ENCODE assay signal across 10 cellular contexts in the genomic region with DNA sequence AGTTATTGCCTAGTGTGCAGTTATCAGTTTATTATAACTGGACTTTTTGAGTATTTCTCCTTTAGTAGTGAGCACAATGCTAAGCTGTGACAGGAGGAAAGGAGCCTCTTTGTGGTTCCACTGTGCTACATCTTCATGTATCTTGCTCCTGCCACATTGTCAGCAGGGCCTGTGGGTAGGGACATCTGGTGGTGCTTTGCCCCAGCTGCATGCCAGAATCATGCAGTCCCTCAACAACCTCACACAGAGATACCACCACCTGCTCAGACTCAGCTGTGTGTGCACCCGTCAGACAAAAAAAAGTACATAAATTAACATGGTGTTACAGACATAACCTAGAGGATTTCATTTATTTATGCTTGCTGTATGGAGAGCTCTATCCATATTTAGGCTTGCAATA.
DNase-seq lines count a peak whose midpoint lies in the region; ATAC-seq and TF ChIP-seq lines count a peak whose summit lies in the region.
"Had no signal": no experiment of that assay in that cellular context is flagged by ENCODE, and none has a peak within 500 bp of the region (broad histone marks: within the 10 kb centered on the region; RNA-seq: fewer than 3 reads in every experiment).

No MANE protein-coding gene starts in this region.

- H3K36me3 ChIP-seq in KOPT-K1 (ENCODE audit: insufficient read depth, low read length), result peaks cover 80% of the 10 kb centered on the region

- H3K9me3 Mint-ChIP-seq in activated naive CD8-positive, alpha-beta T cell treated with anti-CD3 and anti-CD28 coated beads, Interleukin-2, amount 50 U/mL, for 24 hours, result no peaks in the 10 kb centered on the region
- H3K9me3 Mint-ChIP-seq in nephron progenitor cell, result no peaks in the 10 kb centered on the region
- H3K9me3 Mint-ChIP-seq: natural killer cell treated with Interleukin-12 subunit alpha and Interleukin-12 subunit beta and Interleukin-15 and Interleukin-18, amount 100 ng/mL, for 72 hours had no signal

- H3K4me3 Mint-ChIP-seq in activated naive CD8-positive, alpha-beta T cell treated with anti-CD3 and anti-CD28 coated beads, Interleukin-2, amount 50 U/mL, for 24 hours, result no peak overlapping the region
- no peak overlapping the region for H3K4me3 Mint-ChIP-seq in nephron progenitor cell
- H3K4me3 Mint-ChIP-seq: B cell; natural killer cell treated with Interleukin-12 subunit alpha and Interleukin-12 subunit beta and Interleukin-15 and Interleukin-18, amount 100 ng/mL, for 72 hours had no signal

- H3K27ac Mint-ChIP-seq in activated naive CD8-positive, alpha-beta T cell treated with anti-CD3 and anti-CD28 coated beads, Interleukin-2, amount 50 U/mL, for 24 hours, result no peak overlapping the region
- H3K27ac Mint-ChIP-seq in nephron progenitor cell, result peak overlapping the region; percentile 45
- H3K27ac Mint-ChIP-seq: B cell; natural killer cell treated with Interleukin-12 subunit alpha and Interleukin-12 subunit beta and Interleukin-15 and Interleukin-18, amount 100 ng/mL, for 72 hours had no signal

- DNase-seq in NCI-H1105 (lab: John Stamatoyannopoulos, UW) (peak; percentile 1), NCI-H1105 treated with DMSO at 0.1 percent for 48 hours (lab: John Stamatoyannopoulos, UW) (no peak), nephron progenitor cell (no peak), NCI-H1092 treated with DMSO at 0.1 percent for 48 hours (lab: John Stamatoyannopoulos, UW) (no peak), NCI-H1417 treated with DMSO at 0.1 percent for 48 hours (lab: John Stamatoyannopoulos, UW) (no peak)
- DNase-seq in activated naive CD8-positive, alpha-beta T cell treated with anti-CD3 and anti-CD28 coated beads, Interleukin-2, amount 50 U/mL, for 24 hours, result peak; percentile 4

- H3K4me1 Mint-ChIP-seq in activated naive CD8-positive, alpha-beta T cell treated with anti-CD3 and anti-CD28 coated beads, Interleukin-2, amount 50 U/mL, for 24 hours, result peaks cover 3% of the 10 kb centered on the region
- no peaks in the 10 kb centered on the region for H3K4me1 Mint-ChIP-seq in nephron progenitor cell
- H3K4me1 Mint-ChIP-seq: B cell had no signal

- ATAC-seq in GM21723 (IDR thresholded peaks at IDR 0.05; ENCODE audit: unreplicated experiment), result peak; percentile 87
- peak; percentile 75 for ATAC-seq in activated naive CD8-positive, alpha-beta T cell treated with anti-CD3 and anti-CD28 coated beads, Interleukin-2, amount 50 U/mL, for 24 hours

- peaks cover 34% of the 10 kb centered on the region for H3K36me3 Mint-ChIP-seq in activated naive CD8-positive, alpha-beta T cell treated with anti-CD3 and anti-CD28 coated beads, Interleukin-2, amount 50 U/mL, for 24 hours (ENCODE audit: low read depth)
- peaks cover 38% of the 10 kb centered on the region for H3K36me3 Mint-ChIP-seq in nephron progenitor cell (ENCODE audit: low read depth)

- TF ChIP-seq CTCF in nephron progenitor cell (IDR thresholded peaks at IDR 0.05), result no peak

- no peaks in the 10 kb centered on the region for H3K9me3 ChIP-seq in KOPT-K1 (ENCODE audit: insufficient read depth, low read length, poor library complexity, severe bottlenecking)

- H3K27me3 Mint-ChIP-seq in activated naive CD8-positive, alpha-beta T cell treated with anti-CD3 and anti-CD28 coated beads, Interleukin-2, amount 50 U/mL, for 24 hours, result no peaks in the 10 kb centered on the region
- no peaks in the 10 kb centered on the region for H3K27me3 Mint-ChIP-seq in nephron progenitor cell (ENCODE audit: low read depth, poor library complexity)
- H3K27me3 Mint-ChIP-seq: B cell; natural killer cell treated with Interleukin-12 subunit alpha and Interleukin-12 subunit beta and Interleukin-15 and Interleukin-18, amount 100 ng/mL, for 72 hours had no signal

- peak overlapping the region; percentile 35 for H3K27ac ChIP-seq in KOPT-K1 (ENCODE audit: low read depth, low read length, poor library complexity, severe bottlenecking)

Comparison
In these comparisons a context has a peak if more than half of its experiments do, and no peak if none do; other contexts are left out.
1. DNase-seq: peak in NCI-H1105 (single experiment) and activated naive CD8-positive, alpha-beta T cell treated with anti-CD3 and anti-CD28 coated beads, Interleukin-2, amount 50 U/mL, for 24 hours (single experiment); none in NCI-H1105 treated with DMSO at 0.1 percent for 48 hours (single experiment), nephron progenitor cell (single experiment), NCI-H1092 treated with DMSO at 0.1 percent for 48 hours (single experiment) and NCI-H1417 treated with DMSO at 0.1 percent for 48 hours (single experiment).